ENCODE assay signal across 1 cellular context in genomic region chr5:172424111-172424490, GRCh38.
TF ChIP-seq lines count a peak whose summit lies in the region.

No MANE protein-coding gene starts in this region.

TF ChIP-seq in SK-N-SH treated with all-trans-retinoic acid at 6 μM for 48 hours, 23 proteins besides CTCF, POLR2A, EP300 and RAD21 (continued from another document):
- no peak for TF ChIP-seq CSRNP3 (CRISPR knock-in tag; IDR thresholded peaks at IDR 0.05)
- no peak for TF ChIP-seq TOX (CRISPR knock-in tag; IDR thresholded peaks at IDR 0.05; ENCODE audit: borderline replicate concordance)
- TF ChIP-seq TCF4 (CRISPR knock-in tag; IDR thresholded peaks at IDR 0.05; ENCODE audit: borderline replicate concordance) = no peak
- TF ChIP-seq ARNTL (CRISPR knock-in tag; IDR thresholded peaks at IDR 0.05; ENCODE audit: borderline replicate concordance, low read depth) = no peak
- TF ChIP-seq TSHZ2 (CRISPR knock-in tag; IDR thresholded peaks at IDR 0.05) = no peak
- TF ChIP-seq RARB (CRISPR knock-in tag; IDR thresholded peaks at IDR 0.05) = no peak
- TF ChIP-seq ZFP3 (CRISPR knock-in tag; IDR thresholded peaks at IDR 0.05) = no peak
- TF ChIP-seq ZNF565 (CRISPR knock-in tag; conservative IDR thresholded peaks at IDR 0.05; ENCODE audit: low read depth) = no peak
